ENCODE assay signal across 17 cellular contexts in genomic region chr11:104731890-104732289, GRCh38.
DNase-seq lines count a peak whose midpoint lies in the region; ATAC-seq and TF ChIP-seq lines count a peak whose summit lies in the region.
"Had no signal": no experiment of that assay in that cellular context is flagged by ENCODE, and none has a peak within 500 bp of the region (broad histone marks: within the 10 kb centered on the region; RNA-seq: fewer than 3 reads in every experiment).

No MANE protein-coding gene starts in this region.

- peak; percentile 58 for ATAC-seq in activated CD4-positive, alpha-beta T cell treated with anti-CD3 and anti-CD28 coated beads for 36 hours
- peak; percentile 15 to 54 (median 50) for ATAC-seq in natural killer cell

- DNase-seq in activated CD4-positive, alpha-beta T cell treated with anti-CD3 and anti-CD28 coated beads for 36 hours, result peak; percentile 7
- DNase-seq in activated CD4-positive, alpha-beta T cell treated with anti-CD3 and anti-CD28 coated beads for 4 hours, result no peak
- DNase-seq in DMS153 (lab: John Stamatoyannopoulos, UW) (peak; percentile 43), natural killer cell (no peak), NCI-H2227 treated with DMSO at 0.1 percent for 48 hours (lab: John Stamatoyannopoulos, UW) (no peak), SIG-M5 (lab: John Stamatoyannopoulos, UW) (no peak), AG20443 (ENCODE audit: low spot score) (no peak)
- DNase-seq in T-helper 2 cell treated with Interferon-gamma antibody and Interleukin-4, amounts not matched to agents 5 μg/mL and 100 μg/mL, for 36 hours (ENCODE audit: low spot score), result no peak
- DNase-seq: C1 segment of cervical spinal cord, COR-L47, DMS79, GOT3, NCI-H1436 treated with DMSO at 0.1 percent for 48 hours, NCI-H446 treated with DMSO at 0.1 percent for 48 hours, NCI-H82, Peyer's patch, SHP77 had no signal

- no peak overlapping the region for H3K4me3 Mint-ChIP-seq in activated CD4-positive, alpha-beta T cell treated with anti-CD3 and anti-CD28 coated beads for 36 hours
- H3K4me3 Mint-ChIP-seq in T-helper 2 cell treated with Interferon-gamma antibody and Interleukin-4, amounts not matched to agents 5 μg/mL and 100 μg/mL, for 36 hours, result no peak overlapping the region
- H3K4me3 Mint-ChIP-seq in natural killer cell, result no peak overlapping the region

- POLR2A ChIA-PET in activated CD4-positive, alpha-beta T cell treated with anti-CD3 and anti-CD28 coated beads for 36 hours (lab: Charles Lee), result no interaction called here

- H3K4me1 Mint-ChIP-seq in activated CD4-positive, alpha-beta T cell treated with anti-CD3 and anti-CD28 coated beads for 36 hours, result peaks cover 5% of the 10 kb centered on the region
- H3K4me1 Mint-ChIP-seq in T-helper 2 cell treated with Interferon-gamma antibody and Interleukin-4, amounts not matched to agents 5 μg/mL and 100 μg/mL, for 36 hours (ENCODE audit: low read depth), result peaks cover 27% of the 10 kb centered on the region
- peaks cover 21 to 27% of the 10 kb centered on the region in 2 donors for H3K4me1 Mint-ChIP-seq in natural killer cell

- no peaks in the 10 kb centered on the region for H3K27me3 Mint-ChIP-seq in activated CD4-positive, alpha-beta T cell treated with anti-CD3 and anti-CD28 coated beads for 36 hours
- no peaks in the 10 kb centered on the region for H3K27me3 Mint-ChIP-seq in T-helper 2 cell treated with Interferon-gamma antibody and Interleukin-4, amounts not matched to agents 5 μg/mL and 100 μg/mL, for 36 hours (ENCODE audit: low read depth)
- H3K27me3 Mint-ChIP-seq in natural killer cell (ENCODE audit: low read depth in 2 of 2), result no peaks in the 10 kb centered on the region

- CTCF ChIA-PET in activated CD4-positive, alpha-beta T cell treated with anti-CD3 and anti-CD28 coated beads for 36 hours (lab: Charles Lee), result no interaction called here

- H3K27ac Mint-ChIP-seq in activated CD4-positive, alpha-beta T cell treated with anti-CD3 and anti-CD28 coated beads for 36 hours, result no peak overlapping the region
- peak overlapping the region; percentile 24 for H3K27ac Mint-ChIP-seq in T-helper 2 cell treated with Interferon-gamma antibody and Interleukin-4, amounts not matched to agents 5 μg/mL and 100 μg/mL, for 36 hours
- peak overlapping the region; percentile 65 to 66 for H3K27ac Mint-ChIP-seq in natural killer cell

- H3K36me3 Mint-ChIP-seq in activated CD4-positive, alpha-beta T cell treated with anti-CD3 and anti-CD28 coated beads for 36 hours (ENCODE audit: low read depth), result no peaks in the 10 kb centered on the region
- H3K36me3 Mint-ChIP-seq in T-helper 2 cell treated with Interferon-gamma antibody and Interleukin-4, amounts not matched to agents 5 μg/mL and 100 μg/mL, for 36 hours (ENCODE audit: low read depth), result peaks cover 2% of the 10 kb centered on the region
- no peaks in the 10 kb centered on the region for H3K36me3 Mint-ChIP-seq in natural killer cell

- H3K9me3 Mint-ChIP-seq in activated CD4-positive, alpha-beta T cell treated with anti-CD3 and anti-CD28 coated beads for 36 hours (ENCODE audit: low read depth), result peaks cover 1% of the 10 kb centered on the region
- H3K9me3 Mint-ChIP-seq in T-helper 2 cell treated with Interferon-gamma antibody and Interleukin-4, amounts not matched to agents 5 μg/mL and 100 μg/mL, for 36 hours, result no peaks in the 10 kb centered on the region
- H3K9me3 Mint-ChIP-seq in natural killer cell, result no peaks in the 10 kb centered on the region

- no peak for TF ChIP-seq CTCF in natural killer cell (IDR thresholded peaks at IDR 0.05)

- intact Hi-C loops in activated CD4-positive, alpha-beta T cell treated with anti-CD3 and anti-CD28 coated beads for 36 hours (cut with DNase I, micrococcal nuclease), result no loop called here
- intact Hi-C loops in natural killer cell (cut with micrococcal nuclease), result no loop called here

Comparison
In these comparisons a context has a peak if more than half of its experiments do, and no peak if none do; other contexts are left out.
1. DNase-seq: peak in activated CD4-positive, alpha-beta T cell treated with anti-CD3 and anti-CD28 coated beads for 36 hours (single experiment) and DMS153 (single experiment); none in activated CD4-positive, alpha-beta T cell treated with anti-CD3 and anti-CD28 coated beads for 4 hours (0 of 2), T-helper 2 cell treated with Interferon-gamma antibody and Interleukin-4, amounts not matched to agents 5 μg/mL and 100 μg/mL, for 36 hours (single experiment), natural killer cell (single experiment), NCI-H2227 treated with DMSO at 0.1 percent for 48 hours (single experiment), SIG-M5 (single experiment) and AG20443 (single experiment).